In the genomic region with DNA sequence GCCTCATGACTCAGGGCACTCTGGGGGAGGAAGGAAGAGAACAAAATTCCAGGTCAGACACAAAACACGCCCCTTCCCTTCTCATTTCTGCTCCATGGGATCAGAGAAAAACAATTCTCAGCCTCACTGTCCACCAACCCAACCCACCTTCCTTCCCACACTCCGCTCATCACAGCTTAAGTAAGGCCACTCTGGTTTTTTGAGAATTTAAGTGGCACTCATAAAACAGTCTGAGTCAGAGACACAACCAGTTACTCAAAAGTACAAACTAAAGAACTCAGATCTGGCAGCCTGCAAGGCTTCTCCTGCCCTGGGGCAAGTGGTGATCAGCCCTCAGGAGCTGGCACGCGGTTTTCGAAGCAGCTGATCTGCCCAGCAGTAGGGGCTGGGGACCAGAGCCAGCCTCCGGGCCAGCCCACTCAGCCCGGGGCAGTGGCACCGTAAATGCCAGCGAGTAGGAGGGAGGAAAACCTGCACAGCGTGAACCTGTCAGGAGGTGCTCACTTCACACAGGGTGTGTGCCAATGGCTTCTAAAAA, we compare ENCODE assay signal across 9 cellular contexts. TPM values are rescaled to one million over a fixed set of nuclear protein-coding genes. Genes with fewer than 3 reads are reported as not detected.
DNase-seq lines count a peak whose midpoint lies in the region; ATAC-seq and TF ChIP-seq lines count a peak whose summit lies in the region.
"Had no signal": no experiment of that assay in that cellular context is flagged by ENCODE, and none has a peak within 500 bp of the region (broad histone marks: within the 10 kb centered on the region; RNA-seq: fewer than 3 reads in every experiment).

No MANE protein-coding gene starts in this region.

- no peak overlapping the region for H3K4me3 ChIP-seq in MG63
- no peak overlapping the region for H3K4me3 ChIP-seq in kidney epithelial cell (ENCODE audit: low read depth, low read length)
- H3K4me3 ChIP-seq in upper lobe of left lung: no peak overlapping the region
- H3K4me3 ChIP-seq: mucosa of descending colon had no signal

- H3K9me3 ChIP-seq in MG63 (no peaks in the 10 kb centered on the region), upper lobe of left lung (no peaks in the 10 kb centered on the region)
- H3K9me3 ChIP-seq: mucosa of descending colon had no signal

- peak; percentile 51 to 87 for ATAC-seq in upper lobe of left lung (ENCODE audit: low FRiP score in 2 of 2)
- no peak for ATAC-seq in activated CD4-positive, CD25-positive, alpha-beta regulatory T cell treated with anti-CD3 and anti-CD28 coated beads, Interleukin-2, amount 50 U/mL, for 24 hours
- ATAC-seq in GM19397 (IDR thresholded peaks at IDR 0.05; ENCODE audit: unreplicated experiment): no peak
- ATAC-seq: mucosa of descending colon had no signal

- TF ChIP-seq CTCF in kidney epithelial cell (IDR thresholded peaks at IDR 0.05; ENCODE audit: insufficient read depth, low read length, poor library complexity, severe bottlenecking): no peak
- TF ChIP-seq CTCF in upper lobe of left lung (IDR thresholded peaks at IDR 0.05): no peak

- H3K36me3 ChIP-seq in MG63 (peaks cover 13% of the 10 kb centered on the region), kidney epithelial cell (ENCODE audit: control insufficient read depth, insufficient read depth, low read length) (no peaks in the 10 kb centered on the region), upper lobe of left lung (no peaks in the 10 kb centered on the region)

- no peak overlapping the region for H3K27ac ChIP-seq in upper lobe of left lung

- H3K27me3 ChIP-seq in MG63 (no peaks in the 10 kb centered on the region), kidney epithelial cell (ENCODE audit: control insufficient read depth, insufficient read depth, low read length) (no peaks in the 10 kb centered on the region), upper lobe of left lung (no peaks in the 10 kb centered on the region)

- H3K4me1 ChIP-seq in upper lobe of left lung: peaks cover 0 to 7% (median 5%) of the 10 kb centered on the region in 4 donors

- TF ChIP-seq EP300 in upper lobe of left lung (IDR thresholded peaks at IDR 0.05): peak in 1 of 4 donors; percentile 48

- WGBS in upper lobe of left lung, 2 donors: 70 to 77% methylated on average over 9 to 10 of the region's 10 CpGs

- TF ChIP-seq POLR2A in upper lobe of left lung (IDR thresholded peaks at IDR 0.05): no peak

- DNase-seq in MG63 (peak; percentile 89), dermis blood vessel endothelial cell (peak; percentile 75), kidney epithelial cell (ENCODE audit: low read depth) (peak; percentile 65), upper lobe of left lung (peak; percentile 64 to 84), DMS153 (lab: John Stamatoyannopoulos, UW) (no peak)
- DNase-seq: mucosa of descending colon; stimulated activated CD4-positive, alpha-beta T cell treated with anti-CD3 and anti-CD28 coated beads, Interleukin-12 subunit alpha, Interleukin-12 subunit beta, amount 100 ng/mL, for 4 hours had no signal

RNA-seq across cellular contexts. Expression of gene ABLIM1, which starts 39.1 kb away (rescaled TPM):
- total RNA-seq in MG63 (2014; rRNA removed; shearing (Covaris generic); ENCODE audit: low replicate concordance): 19.4 and 23.9 TPM in 2 replicates
- total RNA-seq in dermis blood vessel endothelial cell (141 and 159 TPM in 2 replicates), kidney epithelial cell (41.9 and 51.9 TPM in 2 replicates), upper lobe of left lung (100 to 1,000 TPM in 5 of 6 donors, 10 to 100 TPM in 1; 92.2 to 153 (median 131) TPM)

Comparison
In these comparisons a context has a peak if more than half of its experiments do, and no peak if none do; other contexts are left out.
1. ATAC-seq: peak in upper lobe of left lung (2 of 2); none in activated CD4-positive, CD25-positive, alpha-beta regulatory T cell treated with anti-CD3 and anti-CD28 coated beads, Interleukin-2, amount 50 U/mL, for 24 hours (0 of 2) and GM19397 (single experiment).